ENCODE assay signal across 7 cellular contexts in genomic region chr4:51885371-51885770, GRCh38. TPM values are rescaled to one million over a fixed set of nuclear protein-coding genes. Genes with fewer than 3 reads are reported as not detected.
DNase-seq lines count a peak whose midpoint lies in the region; TF ChIP-seq lines count a peak whose summit lies in the region.

No MANE protein-coding gene starts in this region.

- H3K4me3 ChIP-seq in H7 (ENCODE audit: insufficient read depth, low read depth, low read length) (no peak overlapping the region), suprapubic skin (no peak overlapping the region)

- POLR2A ChIA-PET in RWPE1 (lab: Yijun Ruan, JAX; ENCODE audit: low non-redundant PET): no interaction called here

- no peak for TF ChIP-seq POLR2A in suprapubic skin (IDR thresholded peaks at IDR 0.05)

- 83% methylated on average over 5 of the region's 5 CpGs for WGBS in suprapubic skin

- TF ChIP-seq EP300 in suprapubic skin (IDR thresholded peaks at IDR 0.05): no peak

- H3K27ac ChIP-seq in RWPE1 (no peak overlapping the region), suprapubic skin (no peak overlapping the region)

- no peaks in the 10 kb centered on the region for H3K4me1 ChIP-seq in suprapubic skin

- H3K36me3 ChIP-seq in H7 (replicated peaks; ENCODE audit: control insufficient read depth, insufficient read depth, low read length): no peaks in the 10 kb centered on the region; the same call in 1 of the 2 replicates
- peaks cover 61% of the 10 kb centered on the region for H3K36me3 ChIP-seq in suprapubic skin

- no peaks in the 10 kb centered on the region for H3K9me3 ChIP-seq in suprapubic skin

- peak; percentile 11 for DNase-seq in GM10266 (ENCODE audit: extremely low spot score)
- DNase-seq in H7: peak; percentile 51
- DNase-seq in RWPE1 (ENCODE audit: low spot score): peak; percentile 23
- DNase-seq in germinal center (ENCODE audit: low spot score): peak; percentile 29
- no peak for DNase-seq in T-helper 1 cell
- DNase-seq in activated effector memory CD4-positive, alpha-beta T cell treated with Interleukin-2 at 50 U/mL for 16 hours: no peak
- no peak for DNase-seq in suprapubic skin (ENCODE audit: low spot score in 2 of 2)

- CTCF ChIA-PET in RWPE1 (lab: Yijun Ruan, JAX): interaction anchor here (0.6 to 0.7 kb wide), 2 partner anchors 47 to 82 kb away, joined by 5 to 8 read pairs; no protein-coding TSS in a partner anchor

- H3K27me3 ChIP-seq in H7 (ENCODE audit: control insufficient read depth, insufficient read depth, low read length) (no peaks in the 10 kb centered on the region), suprapubic skin (no peaks in the 10 kb centered on the region)

- TF ChIP-seq CTCF in GM10266 (IDR thresholded peaks at IDR 0.05; ENCODE audit: control insufficient read depth, insufficient read depth, low read depth, missing control alignments) (peak; percentile 41), RWPE1 (conservative IDR thresholded peaks at IDR 0.05; ENCODE audit: low read depth) (peak; percentile 14; the same call in 1 of the 2 replicates), suprapubic skin (IDR thresholded peaks at IDR 0.05) (no peak)

RNA-seq across cellular contexts. Expression of gene DCUN1D4, which starts 42.4 kb away (rescaled TPM):
- 10.4 and 15.5 TPM in 2 replicates for total RNA-seq in H7 (2014; rRNA removed; shearing (Covaris generic))
- total RNA-seq in suprapubic skin: 10 to 100 TPM; 15.4 to 35.6 (median 20.8) TPM

Comparison
In these comparisons a context has a peak if more than half of its experiments do, and no peak if none do; other contexts are left out.
1. DNase-seq: peak in GM10266 (single experiment), H7 (single experiment), RWPE1 (single experiment) and germinal center (single experiment); none in T-helper 1 cell (0 of 5), activated effector memory CD4-positive, alpha-beta T cell treated with Interleukin-2 at 50 U/mL for 16 hours (single experiment) and suprapubic skin (0 of 2).
2. CTCF ChIP-seq: peak in GM10266 (single experiment) and RWPE1 (single experiment); none in suprapubic skin (0 of 2).